Comparison of ENCODE assay signal across 11 cellular contexts in genomic region chr7:30463400-30464145, GRCh38. TPM values are rescaled to one million over a fixed set of nuclear protein-coding genes. Genes with fewer than 3 reads are reported as not detected.
DNase-seq lines count a peak whose midpoint lies in the region; ATAC-seq and TF ChIP-seq lines count a peak whose summit lies in the region.
"Had no signal": no experiment of that assay in that cellular context is flagged by ENCODE, and none has a peak within 500 bp of the region (broad histone marks: within the 10 kb centered on the region; RNA-seq: fewer than 3 reads in every experiment).

No MANE protein-coding gene starts in this region.

- peaks cover 2 to 6% of the 10 kb centered on the region in 2 donors for H3K36me3 Mint-ChIP-seq in CD14-positive monocyte
- peaks cover 0 to 2% of the 10 kb centered on the region in 2 donors for H3K36me3 Mint-ChIP-seq in activated T-cell treated with anti-CD3 and anti-CD28 coated beads, Interleukin-2, amount 50 U/mL, for 72 hours (ENCODE audit: insufficient read depth in 2 of 2)

- no peak overlapping the region for H3K4me3 Mint-ChIP-seq in CD14-positive monocyte
- no peak overlapping the region for H3K4me3 Mint-ChIP-seq in activated T-cell treated with anti-CD3 and anti-CD28 coated beads, Interleukin-2, amount 50 U/mL, for 72 hours

- DNase-seq in CD14-positive monocyte (ENCODE audit: low spot score) (no peak), cardiac fibroblast (ENCODE audit: low read depth in 2 of 2) (peak; percentile 55 to 74), NCI-H345 (lab: John Stamatoyannopoulos, UW) (no peak), NCI-H446 (lab: John Stamatoyannopoulos, UW) (no peak)
- no peak for DNase-seq in activated T-cell treated with anti-CD3 and anti-CD28 coated beads, Interleukin-2, amount 50 U/mL, for 72 hours
- DNase-seq in stimulated activated CD4-positive, alpha-beta T cell treated with anti-CD3 and anti-CD28 coated beads, Interleukin-2, amount 100 ng/mL, for 24 hours, result no peak
- DNase-seq: cortex of kidney; mucosa of descending colon; stimulated activated CD4-positive, alpha-beta T cell treated with anti-CD3 and anti-CD28 coated beads, Interleukin-15, amount 100 ng/mL, for 24 hours had no signal

- no peak overlapping the region for H3K4me3 ChIP-seq in cardiac fibroblast (replicated peaks in 1 of 2; ENCODE audit: low read depth in 2 of 2, low read length in 2 of 2)
- H3K4me3 ChIP-seq: mucosa of descending colon had no signal

- peak overlapping the region in 5 of 7 donors; percentile 66 to 88 (median 70) for H3K27ac Mint-ChIP-seq in CD14-positive monocyte
- no peak overlapping the region for H3K27ac Mint-ChIP-seq in activated T-cell treated with anti-CD3 and anti-CD28 coated beads, Interleukin-2, amount 50 U/mL, for 72 hours

- peaks cover 0 to 2% (median 0%) of the 10 kb centered on the region in 7 donors for H3K9me3 Mint-ChIP-seq in CD14-positive monocyte
- H3K9me3 Mint-ChIP-seq in activated T-cell treated with anti-CD3 and anti-CD28 coated beads, Interleukin-2, amount 50 U/mL, for 72 hours, result no peaks in the 10 kb centered on the region

- H3K4me1 Mint-ChIP-seq in CD14-positive monocyte, result peaks cover 88% of the 10 kb centered on the region
- peaks cover 30% of the 10 kb centered on the region for H3K4me1 Mint-ChIP-seq in activated T-cell treated with anti-CD3 and anti-CD28 coated beads, Interleukin-2, amount 50 U/mL, for 72 hours (ENCODE audit: low read depth)

- intact Hi-C loops in CD14-positive monocyte (cut with micrococcal nuclease), result no loop called here

- TF ChIP-seq CTCF in CD14-positive monocyte (IDR thresholded peaks at IDR 0.05), result no peak
- no peak for TF ChIP-seq CTCF in cardiac fibroblast (IDR thresholded peaks at IDR 0.05; ENCODE audit: low read depth, low read length)

- ATAC-seq in GM19397 (IDR thresholded peaks at IDR 0.05; ENCODE audit: unreplicated experiment) (peak; percentile 58), HG02885 (IDR thresholded peaks at IDR 0.05; ENCODE audit: poor library complexity, unreplicated experiment) (peak; percentile 84)
- ATAC-seq in activated T-cell treated with anti-CD3 and anti-CD28 coated beads, Interleukin-2, amount 50 U/mL, for 72 hours (replicated peaks in 1 of 2), result no peak
- ATAC-seq: mucosa of descending colon had no signal

- peaks cover 0 to 2% (median 1%) of the 10 kb centered on the region in 3 donors for H3K27me3 Mint-ChIP-seq in CD14-positive monocyte (ENCODE audit: low read depth in 3 of 3)
- no peaks in the 10 kb centered on the region for H3K27me3 Mint-ChIP-seq in activated T-cell treated with anti-CD3 and anti-CD28 coated beads, Interleukin-2, amount 50 U/mL, for 72 hours (ENCODE audit: low read depth)

RNA-seq across cellular contexts. Expression of gene NOD1, which starts 15.0 kb away (rescaled TPM):
- 1 to 10 TPM; 2.8 to 4.6 TPM for polyA plus RNA-seq in CD14-positive monocyte
- total RNA-seq in activated T-cell treated with anti-CD3 and anti-CD28 coated beads, Interleukin-2, amount 50 U/mL, for 72 hours, result 10 to 100 TPM; 16.0 to 17.8 TPM

RNA-seq across cellular contexts. Expression of gene GGCT, which starts 41.1 kb away (rescaled TPM):
- polyA plus RNA-seq in CD14-positive monocyte, result 10 to 100 TPM; 10.7 to 18.1 TPM
- 10 to 100 TPM; 65.7 to 84.4 TPM for total RNA-seq in activated T-cell treated with anti-CD3 and anti-CD28 coated beads, Interleukin-2, amount 50 U/mL, for 72 hours

Comparison
In these comparisons a context has a peak if more than half of its experiments do, and no peak if none do; other contexts are left out.
1. DNase-seq: peak in cardiac fibroblast (2 of 2); none in CD14-positive monocyte (single experiment), activated T-cell treated with anti-CD3 and anti-CD28 coated beads, Interleukin-2, amount 50 U/mL, for 72 hours (0 of 2), NCI-H345 (single experiment), stimulated activated CD4-positive, alpha-beta T cell treated with anti-CD3 and anti-CD28 coated beads, Interleukin-2, amount 100 ng/mL, for 24 hours (0 of 2) and NCI-H446 (0 of 2).
2. ATAC-seq: peak in GM19397 (single experiment) and HG02885 (single experiment); none in activated T-cell treated with anti-CD3 and anti-CD28 coated beads, Interleukin-2, amount 50 U/mL, for 72 hours (0 of 2).